In the genomic region with DNA sequence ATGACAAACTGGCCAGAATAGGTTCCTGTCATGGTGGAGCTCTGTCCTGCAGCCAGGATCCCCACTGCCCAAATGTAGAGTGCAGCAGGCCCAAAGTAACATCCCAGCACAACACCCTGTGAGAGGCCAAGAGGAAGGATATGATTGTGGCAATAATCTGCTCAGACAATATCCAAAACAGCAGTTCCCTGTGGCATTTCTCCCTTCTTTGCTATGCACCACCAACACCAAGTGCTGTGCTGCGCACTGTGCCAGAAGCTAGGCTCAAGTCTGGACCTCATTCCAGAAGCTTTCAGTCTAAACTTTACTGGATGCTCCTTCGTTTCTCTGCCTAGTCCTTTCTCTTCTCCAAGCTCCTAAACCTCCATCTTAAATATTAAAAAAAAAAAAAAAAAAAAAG, we compare ENCODE assay signal across 1 cellular context.
TF ChIP-seq lines count a peak whose summit lies in the region.

No MANE protein-coding gene starts in this region.

TF ChIP-seq in WTC11, 78 proteins besides CTCF, POLR2A, EP300 and RAD21 (continued from another document):
- TF ChIP-seq ZNF671 (CRISPR knock-in tag; IDR thresholded peaks at IDR 0.05) (no peak), ATF1 (CRISPR knock-in tag; IDR thresholded peaks at IDR 0.05) (no peak), ZNF416 (CRISPR knock-in tag; IDR thresholded peaks at IDR 0.05) (no peak)
- TF ChIP-seq, protein P1, sequence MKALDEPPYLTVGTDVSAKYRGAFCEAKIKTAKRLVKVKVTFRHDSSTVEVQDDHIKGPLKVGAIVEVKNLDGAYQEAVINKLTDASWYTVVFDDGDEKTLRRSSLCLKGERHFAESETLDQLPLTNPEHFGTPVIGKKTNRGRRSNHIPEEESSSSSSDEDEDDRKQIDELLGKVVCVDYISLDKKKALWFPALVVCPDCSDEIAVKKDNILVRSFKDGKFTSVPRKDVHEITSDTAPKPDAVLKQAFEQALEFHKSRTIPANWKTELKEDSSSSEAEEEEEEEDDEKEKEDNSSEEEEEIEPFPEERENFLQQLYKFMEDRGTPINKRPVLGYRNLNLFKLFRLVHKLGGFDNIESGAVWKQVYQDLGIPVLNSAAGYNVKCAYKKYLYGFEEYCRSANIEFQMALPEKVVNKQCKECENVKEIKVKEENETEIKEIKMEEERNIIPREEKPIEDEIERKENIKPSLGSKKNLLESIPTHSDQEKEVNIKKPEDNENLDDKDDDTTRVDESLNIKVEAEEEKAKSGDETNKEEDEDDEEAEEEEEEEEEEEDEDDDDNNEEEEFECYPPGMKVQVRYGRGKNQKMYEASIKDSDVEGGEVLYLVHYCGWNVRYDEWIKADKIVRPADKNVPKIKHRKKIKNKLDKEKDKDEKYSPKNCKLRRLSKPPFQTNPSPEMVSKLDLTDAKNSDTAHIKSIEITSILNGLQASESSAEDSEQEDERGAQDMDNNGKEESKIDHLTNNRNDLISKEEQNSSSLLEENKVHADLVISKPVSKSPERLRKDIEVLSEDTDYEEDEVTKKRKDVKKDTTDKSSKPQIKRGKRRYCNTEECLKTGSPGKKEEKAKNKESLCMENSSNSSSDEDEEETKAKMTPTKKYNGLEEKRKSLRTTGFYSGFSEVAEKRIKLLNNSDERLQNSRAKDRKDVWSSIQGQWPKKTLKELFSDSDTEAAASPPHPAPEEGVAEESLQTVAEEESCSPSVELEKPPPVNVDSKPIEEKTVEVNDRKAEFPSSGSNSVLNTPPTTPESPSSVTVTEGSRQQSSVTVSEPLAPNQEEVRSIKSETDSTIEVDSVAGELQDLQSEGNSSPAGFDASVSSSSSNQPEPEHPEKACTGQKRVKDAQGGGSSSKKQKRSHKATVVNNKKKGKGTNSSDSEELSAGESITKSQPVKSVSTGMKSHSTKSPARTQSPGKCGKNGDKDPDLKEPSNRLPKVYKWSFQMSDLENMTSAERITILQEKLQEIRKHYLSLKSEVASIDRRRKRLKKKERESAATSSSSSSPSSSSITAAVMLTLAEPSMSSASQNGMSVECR (CRISPR knock-in tag; IDR thresholded peaks at IDR 0.05; ENCODE audit: borderline replicate concordance), result no peak
- TF ChIP-seq, protein P2, sequence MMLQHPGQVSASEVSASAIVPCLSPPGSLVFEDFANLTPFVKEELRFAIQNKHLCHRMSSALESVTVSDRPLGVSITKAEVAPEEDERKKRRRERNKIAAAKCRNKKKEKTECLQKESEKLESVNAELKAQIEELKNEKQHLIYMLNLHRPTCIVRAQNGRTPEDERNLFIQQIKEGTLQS (CRISPR knock-in tag; conservative IDR thresholded peaks at IDR 0.05), result no peak
- TF ChIP-seq, protein P3, sequence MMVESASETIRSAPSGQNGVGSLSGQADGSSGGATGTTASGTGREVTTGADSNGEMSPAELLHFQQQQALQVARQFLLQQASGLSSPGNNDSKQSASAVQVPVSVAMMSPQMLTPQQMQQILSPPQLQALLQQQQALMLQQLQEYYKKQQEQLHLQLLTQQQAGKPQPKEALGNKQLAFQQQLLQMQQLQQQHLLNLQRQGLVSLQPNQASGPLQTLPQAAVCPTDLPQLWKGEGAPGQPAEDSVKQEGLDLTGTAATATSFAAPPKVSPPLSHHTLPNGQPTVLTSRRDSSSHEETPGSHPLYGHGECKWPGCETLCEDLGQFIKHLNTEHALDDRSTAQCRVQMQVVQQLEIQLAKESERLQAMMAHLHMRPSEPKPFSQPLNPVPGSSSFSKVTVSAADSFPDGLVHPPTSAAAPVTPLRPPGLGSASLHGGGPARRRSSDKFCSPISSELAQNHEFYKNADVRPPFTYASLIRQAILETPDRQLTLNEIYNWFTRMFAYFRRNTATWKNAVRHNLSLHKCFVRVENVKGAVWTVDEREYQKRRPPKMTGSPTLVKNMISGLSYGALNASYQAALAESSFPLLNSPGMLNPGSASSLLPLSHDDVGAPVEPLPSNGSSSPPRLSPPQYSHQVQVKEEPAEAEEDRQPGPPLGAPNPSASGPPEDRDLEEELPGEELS (CRISPR knock-in tag; IDR thresholded peaks at IDR 0.05), result no peak
- TF ChIP-seq, protein P4, sequence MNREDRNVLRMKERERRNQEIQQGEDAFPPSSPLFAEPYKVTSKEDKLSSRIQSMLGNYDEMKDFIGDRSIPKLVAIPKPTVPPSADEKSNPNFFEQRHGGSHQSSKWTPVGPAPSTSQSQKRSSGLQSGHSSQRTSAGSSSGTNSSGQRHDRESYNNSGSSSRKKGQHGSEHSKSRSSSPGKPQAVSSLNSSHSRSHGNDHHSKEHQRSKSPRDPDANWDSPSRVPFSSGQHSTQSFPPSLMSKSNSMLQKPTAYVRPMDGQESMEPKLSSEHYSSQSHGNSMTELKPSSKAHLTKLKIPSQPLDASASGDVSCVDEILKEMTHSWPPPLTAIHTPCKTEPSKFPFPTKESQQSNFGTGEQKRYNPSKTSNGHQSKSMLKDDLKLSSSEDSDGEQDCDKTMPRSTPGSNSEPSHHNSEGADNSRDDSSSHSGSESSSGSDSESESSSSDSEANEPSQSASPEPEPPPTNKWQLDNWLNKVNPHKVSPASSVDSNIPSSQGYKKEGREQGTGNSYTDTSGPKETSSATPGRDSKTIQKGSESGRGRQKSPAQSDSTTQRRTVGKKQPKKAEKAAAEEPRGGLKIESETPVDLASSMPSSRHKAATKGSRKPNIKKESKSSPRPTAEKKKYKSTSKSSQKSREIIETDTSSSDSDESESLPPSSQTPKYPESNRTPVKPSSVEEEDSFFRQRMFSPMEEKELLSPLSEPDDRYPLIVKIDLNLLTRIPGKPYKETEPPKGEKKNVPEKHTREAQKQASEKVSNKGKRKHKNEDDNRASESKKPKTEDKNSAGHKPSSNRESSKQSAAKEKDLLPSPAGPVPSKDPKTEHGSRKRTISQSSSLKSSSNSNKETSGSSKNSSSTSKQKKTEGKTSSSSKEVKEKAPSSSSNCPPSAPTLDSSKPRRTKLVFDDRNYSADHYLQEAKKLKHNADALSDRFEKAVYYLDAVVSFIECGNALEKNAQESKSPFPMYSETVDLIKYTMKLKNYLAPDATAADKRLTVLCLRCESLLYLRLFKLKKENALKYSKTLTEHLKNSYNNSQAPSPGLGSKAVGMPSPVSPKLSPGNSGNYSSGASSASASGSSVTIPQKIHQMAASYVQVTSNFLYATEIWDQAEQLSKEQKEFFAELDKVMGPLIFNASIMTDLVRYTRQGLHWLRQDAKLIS (CRISPR knock-in tag; IDR thresholded peaks at IDR 0.05; ENCODE audit: borderline replicate concordance), result no peak
